ENCODE assay signal across 26 cellular contexts in the genomic region with DNA sequence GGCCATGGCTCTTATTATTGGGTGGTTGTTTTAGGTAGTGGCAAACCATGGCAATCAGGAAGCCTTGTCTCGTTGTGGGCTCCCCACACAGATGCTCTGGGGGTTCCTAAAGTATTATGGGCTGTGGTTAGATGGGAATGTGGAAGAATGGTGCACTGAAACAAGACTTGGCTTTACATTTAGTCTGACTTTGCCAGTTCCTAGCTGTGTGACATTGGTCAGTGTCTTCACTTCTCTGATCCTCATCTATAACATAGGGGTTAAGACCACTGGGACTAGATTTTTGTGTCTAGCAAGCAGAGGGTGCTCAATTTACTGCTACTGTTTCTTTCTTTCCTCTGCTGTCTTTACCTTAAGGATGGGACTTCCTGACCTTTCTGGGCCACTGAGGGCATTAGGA.
"Had no signal": no experiment of that assay in that cellular context is flagged by ENCODE, and none has a peak within 500 bp of the region (broad histone marks: within the 10 kb centered on the region; RNA-seq: fewer than 3 reads in every experiment).

No MANE protein-coding gene starts in this region.

- H3K4me1 ChIP-seq: ascending aorta, breast epithelium, colonic mucosa had no signal

- H3K4me1 Mint-ChIP-seq: activated CD4-positive, alpha-beta T cell treated with anti-CD3 and anti-CD28 coated beads for 36 hours; activated naive CD4-positive, alpha-beta T cell treated with anti-CD3 and anti-CD28 coated beads, Interleukin-2, amount 10 ng/mL, durations not matched to agents 7 days and 5 days; activated naive CD8-positive, alpha-beta T cell treated with anti-CD3 and anti-CD28 coated beads, Interleukin-2, amount 10 ng/mL, durations not matched to agents 7 days and 5 days; central memory CD8-positive, alpha-beta T cell had no signal

- H3K27ac ChIP-seq: ascending aorta, breast epithelium, colonic mucosa, epithelial cell of prostate had no signal

- H3K9me3 ChIP-seq: ascending aorta, breast epithelium, colonic mucosa had no signal

- H3K4me3 Mint-ChIP-seq: activated CD4-positive, alpha-beta T cell treated with anti-CD3 and anti-CD28 coated beads for 36 hours; activated CD8-positive, alpha-beta T cell treated with anti-CD3 and anti-CD28 coated beads for 36 hours; activated naive CD4-positive, alpha-beta T cell treated with anti-CD3 and anti-CD28 coated beads, Interleukin-2, amount 10 ng/mL, durations not matched to agents 7 days and 5 days; activated naive CD8-positive, alpha-beta T cell treated with anti-CD3 and anti-CD28 coated beads, Interleukin-2, amount 10 ng/mL, durations not matched to agents 7 days and 5 days; activated T-cell treated with anti-CD3 and anti-CD28 coated beads, Interleukin-2, amount 50 U/mL, for 24 hours; activated T-cell treated with anti-CD3 and anti-CD28 coated beads, Interleukin-2, amount 50 U/mL, for 72 hours; central memory CD8-positive, alpha-beta T cell had no signal

- H3K27ac Mint-ChIP-seq: activated CD4-positive, alpha-beta T cell treated with anti-CD3 and anti-CD28 coated beads for 36 hours; activated CD8-positive, alpha-beta T cell treated with anti-CD3 and anti-CD28 coated beads for 36 hours; activated naive CD4-positive, alpha-beta T cell treated with anti-CD3 and anti-CD28 coated beads, Interleukin-2, amount 10 ng/mL, durations not matched to agents 7 days and 5 days; activated naive CD4-positive, alpha-beta T cell treated with anti-CD3 and anti-CD28 coated beads, Interleukin-2, amount 50 U/mL, for 72 hours; activated naive CD8-positive, alpha-beta T cell treated with anti-CD3 and anti-CD28 coated beads, Interleukin-2, amount 10 ng/mL, durations not matched to agents 7 days and 5 days; activated T-cell treated with anti-CD3 and anti-CD28 coated beads, Interleukin-2, amount 50 U/mL, for 24 hours; activated T-cell treated with anti-CD3 and anti-CD28 coated beads, Interleukin-2, amount 50 U/mL, for 72 hours had no signal

- H3K4me3 ChIP-seq: ascending aorta, breast epithelium, colonic mucosa had no signal

- H3K9me3 Mint-ChIP-seq: activated CD8-positive, alpha-beta T cell treated with anti-CD3 and anti-CD28 coated beads for 36 hours; activated naive CD4-positive, alpha-beta T cell treated with anti-CD3 and anti-CD28 coated beads, Interleukin-2, amount 10 ng/mL, durations not matched to agents 7 days and 5 days; activated naive CD4-positive, alpha-beta T cell treated with anti-CD3 and anti-CD28 coated beads, Interleukin-2, amount 50 U/mL, for 72 hours; activated naive CD8-positive, alpha-beta T cell treated with anti-CD3 and anti-CD28 coated beads, Interleukin-2, amount 10 ng/mL, durations not matched to agents 7 days and 5 days; activated T-cell treated with anti-CD3 and anti-CD28 coated beads, Interleukin-2, amount 50 U/mL, for 24 hours; activated T-cell treated with anti-CD3 and anti-CD28 coated beads, Interleukin-2, amount 50 U/mL, for 72 hours; brain; central memory CD8-positive, alpha-beta T cell had no signal

- H3K27me3 ChIP-seq: ascending aorta, colonic mucosa had no signal

- H3K27me3 Mint-ChIP-seq: activated CD4-positive, alpha-beta T cell treated with anti-CD3 and anti-CD28 coated beads for 36 hours; activated CD8-positive, alpha-beta T cell treated with anti-CD3 and anti-CD28 coated beads for 36 hours; activated naive CD8-positive, alpha-beta T cell treated with anti-CD3 and anti-CD28 coated beads, Interleukin-2, amount 10 ng/mL, durations not matched to agents 7 days and 5 days; activated T-cell treated with anti-CD3 and anti-CD28 coated beads, Interleukin-2, amount 50 U/mL, for 24 hours; brain had no signal

- H3K36me3 ChIP-seq: ascending aorta, breast epithelium, colonic mucosa had no signal

- DNase-seq: activated CD4-positive, alpha-beta T cell treated with anti-CD3 and anti-CD28 coated beads for 36 hours; activated CD4-positive, alpha-beta T cell treated with anti-CD3 and anti-CD28 coated beads, Interleukin-2, amount 50 U/mL, for 1 hour; activated CD4-positive, alpha-beta T cell treated with anti-CD3 and anti-CD28 coated beads, Interleukin-2, amount 50 U/mL, for 48 hours; activated CD4-positive, CD25-positive, alpha-beta regulatory T cell; activated CD4-positive, CD25-positive, alpha-beta regulatory T cell treated with anti-CD3 and anti-CD28 coated beads, Interleukin-2, amount 50 U/mL, for 72 hours; activated CD8-positive, alpha-beta memory T cell treated with anti-CD3 and anti-CD28 coated beads for 24 hours; activated CD8-positive, alpha-beta memory T cell treated with anti-CD3 and anti-CD28 coated beads, Interleukin-2, amount 50 U/mL, for 4 hours; activated CD8-positive, alpha-beta T cell treated with anti-CD3 and anti-CD28 coated beads for 36 hours; activated gamma-delta T cell; activated naive CD4-positive, alpha-beta T cell; activated naive CD4-positive, alpha-beta T cell treated with anti-CD3 and anti-CD28 coated beads, Interleukin-2, amount 10 ng/mL, durations not matched to agents 7 days and 5 days; activated naive CD8-positive, alpha-beta T cell treated with anti-CD3 and anti-CD28 coated beads, Interleukin-2, amount 10 ng/mL, durations not matched to agents 7 days and 5 days; activated T-cell treated with anti-CD3 and anti-CD28 coated beads for 4 hours; activated T-cell treated with anti-CD3 and anti-CD28 coated beads, Interleukin-2, amount 50 U/mL, for 24 hours; activated T-cell treated with anti-CD3 and anti-CD28 coated beads, Interleukin-2, amount 50 U/mL, for 72 hours; colonic mucosa; effector CD8-positive, alpha-beta T cell; foreskin fibroblast; head of caudate nucleus; T-helper 2 cell had no signal

- H3K36me3 Mint-ChIP-seq: activated naive CD4-positive, alpha-beta T cell treated with anti-CD3 and anti-CD28 coated beads, Interleukin-2, amount 10 ng/mL, durations not matched to agents 7 days and 5 days; activated naive CD4-positive, alpha-beta T cell treated with anti-CD3 and anti-CD28 coated beads, Interleukin-2, amount 50 U/mL, for 72 hours; activated naive CD8-positive, alpha-beta T cell treated with anti-CD3 and anti-CD28 coated beads, Interleukin-2, amount 10 ng/mL, durations not matched to agents 7 days and 5 days; brain had no signal

- ATAC-seq: activated CD4-positive, alpha-beta T cell treated with anti-CD3 and anti-CD28 coated beads for 36 hours; activated CD8-positive, alpha-beta T cell treated with anti-CD3 and anti-CD28 coated beads for 36 hours; activated naive CD4-positive, alpha-beta T cell treated with anti-CD3 and anti-CD28 coated beads, Interleukin-2, amount 50 U/mL, for 72 hours; activated T-cell treated with anti-CD3 and anti-CD28 coated beads, Interleukin-2, amount 50 U/mL, for 72 hours had no signal
